Comparison of ENCODE assay signal across 1 cellular context in the genomic region with DNA sequence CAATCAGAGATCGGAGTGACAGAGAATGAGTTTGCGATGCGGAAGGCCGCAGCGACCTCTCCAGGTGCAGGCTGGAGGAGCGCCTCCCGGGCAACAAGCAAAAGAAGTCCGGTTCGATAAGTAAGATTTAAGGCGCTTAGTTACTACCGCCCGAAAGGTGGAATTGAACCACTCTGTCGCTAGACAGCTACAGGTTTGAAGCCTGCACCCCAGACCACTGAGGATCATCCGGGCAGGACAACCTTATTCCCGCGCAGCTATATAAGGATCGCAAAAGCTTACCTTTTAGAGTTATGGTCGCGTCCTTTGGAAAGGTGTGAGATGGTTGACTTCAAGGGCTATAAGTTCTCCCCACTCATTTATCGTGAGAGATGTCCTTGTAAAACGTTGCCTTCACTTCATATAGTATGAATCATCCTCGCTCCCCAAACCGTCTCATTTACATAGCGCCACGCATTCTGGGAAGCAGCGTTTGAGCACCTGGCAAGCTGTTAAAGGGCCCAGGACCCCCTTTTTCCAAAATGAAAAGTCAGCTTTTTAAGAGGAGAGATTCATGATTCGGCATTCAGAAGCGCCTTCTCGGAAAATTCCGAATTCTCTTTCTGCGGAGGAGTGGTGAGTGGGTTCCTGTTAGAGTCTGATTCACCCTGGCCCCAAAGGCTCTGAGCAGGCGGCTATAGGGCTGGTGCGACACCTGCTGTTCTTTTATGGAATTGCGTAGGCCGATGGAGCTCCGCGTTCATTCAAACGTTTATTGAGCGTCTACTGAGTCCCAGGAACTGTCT.
TF ChIP-seq lines count a peak whose summit lies in the region.

No MANE protein-coding gene starts in this region.

TF ChIP-seq in HepG2, 621 proteins besides CTCF, POLR2A, EP300 and RAD21 (continued from another document and continues in another):
- TF ChIP-seq, protein P1, sequence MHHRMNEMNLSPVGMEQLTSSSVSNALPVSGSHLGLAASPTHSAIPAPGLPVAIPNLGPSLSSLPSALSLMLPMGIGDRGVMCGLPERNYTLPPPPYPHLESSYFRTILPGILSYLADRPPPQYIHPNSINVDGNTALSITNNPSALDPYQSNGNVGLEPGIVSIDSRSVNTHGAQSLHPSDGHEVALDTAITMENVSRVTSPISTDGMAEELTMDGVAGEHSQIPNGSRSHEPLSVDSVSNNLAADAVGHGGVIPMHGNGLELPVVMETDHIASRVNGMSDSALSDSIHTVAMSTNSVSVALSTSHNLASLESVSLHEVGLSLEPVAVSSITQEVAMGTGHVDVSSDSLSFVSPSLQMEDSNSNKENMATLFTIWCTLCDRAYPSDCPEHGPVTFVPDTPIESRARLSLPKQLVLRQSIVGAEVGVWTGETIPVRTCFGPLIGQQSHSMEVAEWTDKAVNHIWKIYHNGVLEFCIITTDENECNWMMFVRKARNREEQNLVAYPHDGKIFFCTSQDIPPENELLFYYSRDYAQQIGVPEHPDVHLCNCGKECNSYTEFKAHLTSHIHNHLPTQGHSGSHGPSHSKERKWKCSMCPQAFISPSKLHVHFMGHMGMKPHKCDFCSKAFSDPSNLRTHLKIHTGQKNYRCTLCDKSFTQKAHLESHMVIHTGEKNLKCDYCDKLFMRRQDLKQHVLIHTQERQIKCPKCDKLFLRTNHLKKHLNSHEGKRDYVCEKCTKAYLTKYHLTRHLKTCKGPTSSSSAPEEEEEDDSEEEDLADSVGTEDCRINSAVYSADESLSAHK (CRISPR knock-in tag; IDR thresholded peaks at IDR 0.05; ENCODE audit: borderline replicate concordance): 0 out of 2 replicates have a peak, but pooled peaks have one; percentile 17
- TF ChIP-seq ZFP36L2 (CRISPR knock-in tag; IDR thresholded peaks at IDR 0.05) (no peak), ZSCAN9 (CRISPR knock-in tag; IDR thresholded peaks at IDR 0.05; ENCODE audit: borderline replicate concordance) (no peak), TEAD3 (CRISPR knock-in tag; optimal IDR thresholded peaks at IDR 0.05; ENCODE audit: borderline replicate concordance) (peak; percentile 49), ZNF367 (CRISPR knock-in tag; IDR thresholded peaks at IDR 0.05; ENCODE audit: borderline replicate concordance) (0 out of 2 replicates have a peak, but pooled peaks have one; percentile 20), KAT8 (CRISPR knock-in tag; IDR thresholded peaks at IDR 0.05) (peak; percentile 73), FOXM1 (CRISPR knock-in tag; IDR thresholded peaks at IDR 0.05) (no peak), ONECUT2 (CRISPR knock-in tag; IDR thresholded peaks at IDR 0.05) (0 out of 2 replicates have a peak, but pooled peaks have one; percentile 38), AGO1 (IDR thresholded peaks at IDR 0.05; ENCODE audit: low read depth, low read length, poor library complexity, severe bottlenecking) (no peak), ZNF572 (CRISPR knock-in tag; IDR thresholded peaks at IDR 0.05) (no peak), ZNF724P (CRISPR knock-in tag; IDR thresholded peaks at IDR 0.05; ENCODE audit: borderline replicate concordance) (peak; percentile 50; the same call in 1 of the 2 replicates), FOXJ3 (CRISPR knock-in tag; IDR thresholded peaks at IDR 0.05; ENCODE audit: borderline replicate concordance) (no peak), ZNF839 (CRISPR knock-in tag; IDR thresholded peaks at IDR 0.05; ENCODE audit: borderline replicate concordance) (no peak), ZNF33A (CRISPR knock-in tag; IDR thresholded peaks at IDR 0.05; ENCODE audit: borderline replicate concordance) (peak; percentile 40; the same call in 1 of the 2 replicates), ZBTB7B (CRISPR knock-in tag; IDR thresholded peaks at IDR 0.05) (no peak), ZNF24 (IDR thresholded peaks at IDR 0.05) (peak; percentile 91), TAF15 (IDR thresholded peaks at IDR 0.05; ENCODE audit: low read depth, low read length, poor library complexity, severe bottlenecking) (no peak), ISX (CRISPR knock-in tag; conservative IDR thresholded peaks at IDR 0.05) (no peak), SALL2 (CRISPR knock-in tag; IDR thresholded peaks at IDR 0.05) (peak; percentile 93), YY1 (IDR thresholded peaks at IDR 0.05; ENCODE audit: insufficient read depth, insufficient replicate concordance, low read depth, low read length) (peak; percentile 63), ZNF230 (CRISPR knock-in tag; IDR thresholded peaks at IDR 0.05) (peak; percentile 15; the same call in 1 of the 2 replicates), PHF21A (CRISPR knock-in tag; IDR thresholded peaks at IDR 0.05) (peak; percentile 81), SATB2 (CRISPR knock-in tag; IDR thresholded peaks at IDR 0.05) (no peak; the same call in 1 of the 2 replicates), MTA1 (CRISPR knock-in tag; IDR thresholded peaks at IDR 0.05; ENCODE audit: borderline replicate concordance) (no peak), ATRX (CRISPR knock-in tag; IDR thresholded peaks at IDR 0.05; ENCODE audit: borderline replicate concordance) (no peak)
- TF ChIP-seq, protein P2, sequence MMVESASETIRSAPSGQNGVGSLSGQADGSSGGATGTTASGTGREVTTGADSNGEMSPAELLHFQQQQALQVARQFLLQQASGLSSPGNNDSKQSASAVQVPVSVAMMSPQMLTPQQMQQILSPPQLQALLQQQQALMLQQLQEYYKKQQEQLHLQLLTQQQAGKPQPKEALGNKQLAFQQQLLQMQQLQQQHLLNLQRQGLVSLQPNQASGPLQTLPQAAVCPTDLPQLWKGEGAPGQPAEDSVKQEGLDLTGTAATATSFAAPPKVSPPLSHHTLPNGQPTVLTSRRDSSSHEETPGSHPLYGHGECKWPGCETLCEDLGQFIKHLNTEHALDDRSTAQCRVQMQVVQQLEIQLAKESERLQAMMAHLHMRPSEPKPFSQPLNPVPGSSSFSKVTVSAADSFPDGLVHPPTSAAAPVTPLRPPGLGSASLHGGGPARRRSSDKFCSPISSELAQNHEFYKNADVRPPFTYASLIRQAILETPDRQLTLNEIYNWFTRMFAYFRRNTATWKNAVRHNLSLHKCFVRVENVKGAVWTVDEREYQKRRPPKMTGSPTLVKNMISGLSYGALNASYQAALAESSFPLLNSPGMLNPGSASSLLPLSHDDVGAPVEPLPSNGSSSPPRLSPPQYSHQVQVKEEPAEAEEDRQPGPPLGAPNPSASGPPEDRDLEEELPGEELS (CRISPR knock-in tag; IDR thresholded peaks at IDR 0.05): peak; percentile 45
- TF ChIP-seq, protein P3, sequence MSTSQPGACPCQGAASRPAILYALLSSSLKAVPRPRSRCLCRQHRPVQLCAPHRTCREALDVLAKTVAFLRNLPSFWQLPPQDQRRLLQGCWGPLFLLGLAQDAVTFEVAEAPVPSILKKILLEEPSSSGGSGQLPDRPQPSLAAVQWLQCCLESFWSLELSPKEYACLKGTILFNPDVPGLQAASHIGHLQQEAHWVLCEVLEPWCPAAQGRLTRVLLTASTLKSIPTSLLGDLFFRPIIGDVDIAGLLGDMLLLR (CRISPR knock-in tag; IDR thresholded peaks at IDR 0.05): no peak
- TF ChIP-seq, protein P4, sequence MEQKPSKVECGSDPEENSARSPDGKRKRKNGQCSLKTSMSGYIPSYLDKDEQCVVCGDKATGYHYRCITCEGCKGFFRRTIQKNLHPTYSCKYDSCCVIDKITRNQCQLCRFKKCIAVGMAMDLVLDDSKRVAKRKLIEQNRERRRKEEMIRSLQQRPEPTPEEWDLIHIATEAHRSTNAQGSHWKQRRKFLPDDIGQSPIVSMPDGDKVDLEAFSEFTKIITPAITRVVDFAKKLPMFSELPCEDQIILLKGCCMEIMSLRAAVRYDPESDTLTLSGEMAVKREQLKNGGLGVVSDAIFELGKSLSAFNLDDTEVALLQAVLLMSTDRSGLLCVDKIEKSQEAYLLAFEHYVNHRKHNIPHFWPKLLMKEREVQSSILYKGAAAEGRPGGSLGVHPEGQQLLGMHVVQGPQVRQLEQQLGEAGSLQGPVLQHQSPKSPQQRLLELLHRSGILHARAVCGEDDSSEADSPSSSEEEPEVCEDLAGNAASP (CRISPR knock-in tag; IDR thresholded peaks at IDR 0.05; ENCODE audit: borderline replicate concordance): peak; percentile 57; the same call in 1 of the 2 replicates
- TF ChIP-seq, protein P5, sequence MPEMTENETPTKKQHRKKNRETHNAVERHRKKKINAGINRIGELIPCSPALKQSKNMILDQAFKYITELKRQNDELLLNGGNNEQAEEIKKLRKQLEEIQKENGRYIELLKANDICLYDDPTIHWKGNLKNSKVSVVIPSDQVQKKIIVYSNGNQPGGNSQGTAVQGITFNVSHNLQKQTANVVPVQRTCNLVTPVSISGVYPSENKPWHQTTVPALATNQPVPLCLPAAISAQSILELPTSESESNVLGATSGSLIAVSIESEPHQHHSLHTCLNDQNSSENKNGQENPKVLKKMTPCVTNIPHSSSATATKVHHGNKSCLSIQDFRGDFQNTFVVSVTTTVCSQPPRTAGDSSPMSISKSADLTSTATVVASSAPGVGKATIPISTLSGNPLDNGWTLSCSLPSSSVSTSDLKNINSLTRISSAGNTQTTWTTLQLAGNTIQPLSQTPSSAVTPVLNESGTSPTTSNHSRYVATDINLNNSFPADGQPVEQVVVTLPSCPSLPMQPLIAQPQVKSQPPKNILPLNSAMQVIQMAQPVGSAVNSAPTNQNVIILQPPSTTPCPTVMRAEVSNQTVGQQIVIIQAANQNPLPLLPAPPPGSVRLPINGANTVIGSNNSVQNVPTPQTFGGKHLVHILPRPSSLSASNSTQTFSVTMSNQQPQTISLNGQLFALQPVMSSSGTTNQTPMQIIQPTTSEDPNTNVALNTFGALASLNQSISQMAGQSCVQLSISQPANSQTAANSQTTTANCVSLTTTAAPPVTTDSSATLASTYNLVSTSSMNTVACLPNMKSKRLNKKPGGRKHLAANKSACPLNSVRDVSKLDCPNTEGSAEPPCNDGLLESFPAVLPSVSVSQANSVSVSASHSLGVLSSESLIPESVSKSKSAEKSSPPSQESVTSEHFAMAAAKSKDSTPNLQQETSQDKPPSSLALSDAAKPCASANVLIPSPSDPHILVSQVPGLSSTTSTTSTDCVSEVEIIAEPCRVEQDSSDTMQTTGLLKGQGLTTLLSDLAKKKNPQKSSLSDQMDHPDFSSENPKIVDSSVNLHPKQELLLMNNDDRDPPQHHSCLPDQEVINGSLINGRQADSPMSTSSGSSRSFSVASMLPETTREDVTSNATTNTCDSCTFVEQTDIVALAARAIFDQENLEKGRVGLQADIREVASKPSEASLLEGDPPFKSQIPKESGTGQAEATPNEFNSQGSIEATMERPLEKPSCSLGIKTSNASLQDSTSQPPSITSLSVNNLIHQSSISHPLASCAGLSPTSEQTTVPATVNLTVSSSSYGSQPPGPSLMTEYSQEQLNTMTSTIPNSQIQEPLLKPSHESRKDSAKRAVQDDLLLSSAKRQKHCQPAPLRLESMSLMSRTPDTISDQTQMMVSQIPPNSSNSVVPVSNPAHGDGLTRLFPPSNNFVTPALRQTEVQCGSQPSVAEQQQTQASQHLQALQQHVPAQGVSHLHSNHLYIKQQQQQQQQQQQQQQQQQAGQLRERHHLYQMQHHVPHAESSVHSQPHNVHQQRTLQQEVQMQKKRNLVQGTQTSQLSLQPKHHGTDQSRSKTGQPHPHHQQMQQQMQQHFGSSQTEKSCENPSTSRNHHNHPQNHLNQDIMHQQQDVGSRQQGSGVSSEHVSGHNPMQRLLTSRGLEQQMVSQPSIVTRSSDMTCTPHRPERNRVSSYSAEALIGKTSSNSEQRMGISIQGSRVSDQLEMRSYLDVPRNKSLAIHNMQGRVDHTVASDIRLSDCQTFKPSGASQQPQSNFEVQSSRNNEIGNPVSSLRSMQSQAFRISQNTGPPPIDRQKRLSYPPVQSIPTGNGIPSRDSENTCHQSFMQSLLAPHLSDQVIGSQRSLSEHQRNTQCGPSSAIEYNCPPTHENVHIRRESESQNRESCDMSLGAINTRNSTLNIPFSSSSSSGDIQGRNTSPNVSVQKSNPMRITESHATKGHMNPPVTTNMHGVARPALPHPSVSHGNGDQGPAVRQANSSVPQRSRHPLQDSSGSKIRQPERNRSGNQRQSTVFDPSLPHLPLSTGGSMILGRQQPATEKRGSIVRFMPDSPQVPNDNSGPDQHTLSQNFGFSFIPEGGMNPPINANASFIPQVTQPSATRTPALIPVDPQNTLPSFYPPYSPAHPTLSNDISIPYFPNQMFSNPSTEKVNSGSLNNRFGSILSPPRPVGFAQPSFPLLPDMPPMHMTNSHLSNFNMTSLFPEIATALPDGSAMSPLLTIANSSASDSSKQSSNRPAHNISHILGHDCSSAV (CRISPR knock-in tag; IDR thresholded peaks at IDR 0.05; ENCODE audit: borderline replicate concordance): no peak
- TF ChIP-seq, protein P6, sequence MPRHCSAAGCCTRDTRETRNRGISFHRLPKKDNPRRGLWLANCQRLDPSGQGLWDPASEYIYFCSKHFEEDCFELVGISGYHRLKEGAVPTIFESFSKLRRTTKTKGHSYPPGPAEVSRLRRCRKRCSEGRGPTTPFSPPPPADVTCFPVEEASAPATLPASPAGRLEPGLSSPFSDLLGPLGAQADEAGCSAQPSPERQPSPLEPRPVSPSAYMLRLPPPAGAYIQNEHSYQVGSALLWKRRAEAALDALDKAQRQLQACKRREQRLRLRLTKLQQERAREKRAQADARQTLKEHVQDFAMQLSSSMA (CRISPR knock-in tag; IDR thresholded peaks at IDR 0.05): no peak
- TF ChIP-seq, protein P7, sequence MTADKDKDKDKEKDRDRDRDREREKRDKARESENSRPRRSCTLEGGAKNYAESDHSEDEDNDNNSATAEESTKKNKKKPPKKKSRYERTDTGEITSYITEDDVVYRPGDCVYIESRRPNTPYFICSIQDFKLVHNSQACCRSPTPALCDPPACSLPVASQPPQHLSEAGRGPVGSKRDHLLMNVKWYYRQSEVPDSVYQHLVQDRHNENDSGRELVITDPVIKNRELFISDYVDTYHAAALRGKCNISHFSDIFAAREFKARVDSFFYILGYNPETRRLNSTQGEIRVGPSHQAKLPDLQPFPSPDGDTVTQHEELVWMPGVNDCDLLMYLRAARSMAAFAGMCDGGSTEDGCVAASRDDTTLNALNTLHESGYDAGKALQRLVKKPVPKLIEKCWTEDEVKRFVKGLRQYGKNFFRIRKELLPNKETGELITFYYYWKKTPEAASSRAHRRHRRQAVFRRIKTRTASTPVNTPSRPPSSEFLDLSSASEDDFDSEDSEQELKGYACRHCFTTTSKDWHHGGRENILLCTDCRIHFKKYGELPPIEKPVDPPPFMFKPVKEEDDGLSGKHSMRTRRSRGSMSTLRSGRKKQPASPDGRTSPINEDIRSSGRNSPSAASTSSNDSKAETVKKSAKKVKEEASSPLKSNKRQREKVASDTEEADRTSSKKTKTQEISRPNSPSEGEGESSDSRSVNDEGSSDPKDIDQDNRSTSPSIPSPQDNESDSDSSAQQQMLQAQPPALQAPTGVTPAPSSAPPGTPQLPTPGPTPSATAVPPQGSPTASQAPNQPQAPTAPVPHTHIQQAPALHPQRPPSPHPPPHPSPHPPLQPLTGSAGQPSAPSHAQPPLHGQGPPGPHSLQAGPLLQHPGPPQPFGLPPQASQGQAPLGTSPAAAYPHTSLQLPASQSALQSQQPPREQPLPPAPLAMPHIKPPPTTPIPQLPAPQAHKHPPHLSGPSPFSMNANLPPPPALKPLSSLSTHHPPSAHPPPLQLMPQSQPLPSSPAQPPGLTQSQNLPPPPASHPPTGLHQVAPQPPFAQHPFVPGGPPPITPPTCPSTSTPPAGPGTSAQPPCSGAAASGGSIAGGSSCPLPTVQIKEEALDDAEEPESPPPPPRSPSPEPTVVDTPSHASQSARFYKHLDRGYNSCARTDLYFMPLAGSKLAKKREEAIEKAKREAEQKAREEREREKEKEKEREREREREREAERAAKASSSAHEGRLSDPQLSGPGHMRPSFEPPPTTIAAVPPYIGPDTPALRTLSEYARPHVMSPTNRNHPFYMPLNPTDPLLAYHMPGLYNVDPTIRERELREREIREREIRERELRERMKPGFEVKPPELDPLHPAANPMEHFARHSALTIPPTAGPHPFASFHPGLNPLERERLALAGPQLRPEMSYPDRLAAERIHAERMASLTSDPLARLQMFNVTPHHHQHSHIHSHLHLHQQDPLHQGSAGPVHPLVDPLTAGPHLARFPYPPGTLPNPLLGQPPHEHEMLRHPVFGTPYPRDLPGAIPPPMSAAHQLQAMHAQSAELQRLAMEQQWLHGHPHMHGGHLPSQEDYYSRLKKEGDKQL (CRISPR knock-in tag; IDR thresholded peaks at IDR 0.05; ENCODE audit: low read depth): peak; percentile 6; the same call in 1 of the 2 replicates
